In genomic region chr19:54266133-54266532, GRCh38 we compare ENCODE assay signal across 8 cellular contexts. TPM values are rescaled to one million over a fixed set of nuclear protein-coding genes. Genes with fewer than 3 reads are reported as not detected.
DNase-seq lines count a peak whose midpoint lies in the region; ATAC-seq and TF ChIP-seq lines count a peak whose summit lies in the region.

No MANE protein-coding gene starts in this region.

- H3K27ac Mint-ChIP-seq in effector memory CD8-positive, alpha-beta T cell: no peak overlapping the region
- no peak overlapping the region for H3K27ac Mint-ChIP-seq in mesothelial cell of epicardium

- H3K9me3 Mint-ChIP-seq in effector memory CD8-positive, alpha-beta T cell: no peaks in the 10 kb centered on the region
- no peaks in the 10 kb centered on the region for H3K9me3 Mint-ChIP-seq in mesothelial cell of epicardium

- DNase-seq in activated gamma-delta T cell treated with Interleukin-2 at 50 U/mL for 16 hours: peak; percentile 69
- DNase-seq in activated gamma-delta T cell (lab: John Stamatoyannopoulos, UW): no peak
- peak; percentile 56 for DNase-seq in NCI-H460 (ENCODE audit: extremely low read depth, low read depth)
- DNase-seq in activated CD4-positive, alpha-beta T cell treated with anti-CD3 and anti-CD28 coated beads, Interleukin-2, amount 50 U/mL, for 48 hours: peak; percentile 81 to 86
- DNase-seq in effector memory CD8-positive, alpha-beta T cell: peak; percentile 58 to 65 (median 62)
- DNase-seq in mesothelial cell of epicardium (ENCODE audit: low spot score in 2 of 2, unreplicated experiment in 2 of 2): peak; percentile 66 to 88
- DNase-seq in stimulated activated CD8-positive, alpha-beta memory T cell treated with anti-CD3 and anti-CD28 coated beads, Interleukin-4, amount 100 ng/mL, for 24 hours (ENCODE audit: low read depth): peak; percentile 67

- no peak overlapping the region for H3K4me3 Mint-ChIP-seq in effector memory CD8-positive, alpha-beta T cell
- no peak overlapping the region for H3K4me3 Mint-ChIP-seq in mesothelial cell of epicardium

- H3K36me3 Mint-ChIP-seq in effector memory CD8-positive, alpha-beta T cell (ENCODE audit: insufficient read depth): no peaks in the 10 kb centered on the region
- H3K36me3 Mint-ChIP-seq in mesothelial cell of epicardium: no peaks in the 10 kb centered on the region

- ATAC-seq in effector memory CD8-positive, alpha-beta T cell (replicated peaks): peak; percentile 65
- ATAC-seq in HG02885 (IDR thresholded peaks at IDR 0.05; ENCODE audit: poor library complexity, unreplicated experiment): no peak

- peaks cover 0 to 2% of the 10 kb centered on the region in 2 donors for H3K4me1 Mint-ChIP-seq in effector memory CD8-positive, alpha-beta T cell (ENCODE audit: low read depth in 2 of 2)
- H3K4me1 Mint-ChIP-seq in mesothelial cell of epicardium: no peaks in the 10 kb centered on the region

- TF ChIP-seq CTCF in mesothelial cell of epicardium (IDR thresholded peaks at IDR 0.05; ENCODE audit: unreplicated experiment): peak; percentile 80

- peaks cover 34 to 63% of the 10 kb centered on the region in 2 donors for H3K27me3 Mint-ChIP-seq in effector memory CD8-positive, alpha-beta T cell
- peaks cover 42% of the 10 kb centered on the region for H3K27me3 Mint-ChIP-seq in mesothelial cell of epicardium (ENCODE audit: low read depth)

RNA-seq across cellular contexts. Expression of gene LILRB5, which starts 9.1 kb away (rescaled TPM):
- not detected in 2 replicates for total RNA-seq in NCI-H460 (2014; rRNA removed; shearing (Covaris generic))
- polyA plus RNA-seq in NCI-H460 (2014; cell fraction: nucleus; rRNA removed): not detected in 2 replicates
- total RNA-seq in mesothelial cell of epicardium: not detected in 3 replicates

RNA-seq across cellular contexts. Expression of gene LILRB2, which starts 14.8 kb away (rescaled TPM):
- total RNA-seq in NCI-H460 (2014; rRNA removed; shearing (Covaris generic)): not detected in 2 replicates
- not detected in 2 replicates for polyA plus RNA-seq in NCI-H460 (2014; cell fraction: nucleus; rRNA removed)
- total RNA-seq in mesothelial cell of epicardium: not detected in 3 replicates

RNA-seq across cellular contexts. Expression of gene LILRA6, which starts 23.5 kb away (rescaled TPM):
- not detected in 2 replicates for total RNA-seq in NCI-H460 (2014; rRNA removed; shearing (Covaris generic))
- not detected in 2 replicates for polyA plus RNA-seq in NCI-H460 (2014; cell fraction: nucleus; rRNA removed)
- not detected in 3 replicates for total RNA-seq in mesothelial cell of epicardium

RNA-seq across cellular contexts. Expression of gene LILRB3, which starts 43.3 kb away (rescaled TPM):
- not detected in 2 replicates for total RNA-seq in NCI-H460 (2014; rRNA removed; shearing (Covaris generic))
- not detected in 2 replicates for polyA plus RNA-seq in NCI-H460 (2014; cell fraction: nucleus; rRNA removed)
- not detected in 3 replicates for total RNA-seq in mesothelial cell of epicardium

RNA-seq across cellular contexts. Expression of gene LILRA5, which starts 46.8 kb away (rescaled TPM):
- total RNA-seq in NCI-H460 (2014; rRNA removed; shearing (Covaris generic)): not detected in 2 replicates
- not detected in 2 replicates for polyA plus RNA-seq in NCI-H460 (2014; cell fraction: nucleus; rRNA removed)
- not detected in 3 replicates for total RNA-seq in mesothelial cell of epicardium
